ENCODE assay signal across 22 cellular contexts in the genomic region with DNA sequence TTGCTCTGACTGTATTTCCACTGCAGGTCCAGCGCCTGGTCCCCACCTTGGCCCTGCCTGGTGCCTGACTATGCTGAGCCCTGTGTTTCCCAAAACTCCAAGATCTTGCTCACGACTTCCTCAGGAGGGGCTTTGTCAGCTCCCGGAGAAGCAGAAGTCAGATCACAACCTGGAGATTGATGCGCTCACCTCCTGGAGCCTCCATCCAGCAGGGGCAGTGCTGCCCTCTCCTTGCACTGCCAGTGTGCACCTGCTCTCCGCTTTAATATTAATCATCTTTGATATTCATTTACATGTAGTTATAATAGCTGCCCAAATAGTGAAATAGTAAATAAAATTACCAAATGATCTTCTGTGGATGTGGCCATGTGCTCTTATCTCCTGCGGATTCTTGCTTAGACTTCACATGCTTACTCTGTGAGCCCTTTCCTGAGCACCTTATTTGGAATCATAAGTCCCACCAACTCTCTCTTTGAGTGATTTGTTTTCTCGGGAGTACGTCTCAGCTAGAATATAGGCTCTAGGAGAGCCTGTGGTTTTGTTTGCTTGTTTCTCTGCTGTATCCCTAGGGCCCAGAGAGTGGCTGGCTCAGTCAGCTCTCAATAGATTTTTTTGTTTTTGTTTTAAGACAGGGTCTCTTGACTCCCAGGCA. TPM values are rescaled to one million over a fixed set of nuclear protein-coding genes. Genes with fewer than 3 reads are reported as not detected.
DNase-seq lines count a peak whose midpoint lies in the region; ATAC-seq and TF ChIP-seq lines count a peak whose summit lies in the region.
"Had no signal": no experiment of that assay in that cellular context is flagged by ENCODE, and none has a peak within 500 bp of the region (broad histone marks: within the 10 kb centered on the region; RNA-seq: fewer than 3 reads in every experiment).

No MANE protein-coding gene starts in this region.

- H3K27ac ChIP-seq in HEK293 (ENCODE audit: extremely low read depth, low read depth, low read length) (peak overlapping the region; percentile 46; the same call in 1 of the 2 replicates), brain microvascular endothelial cell (no peak overlapping the region), neural progenitor cell (no peak overlapping the region), gastrocnemius medialis (no peak overlapping the region), thyroid gland (no peak overlapping the region)
- H3K27ac ChIP-seq: parathyroid adenoma, sigmoid colon, SJSA1, suprapubic skin had no signal

- CTCF ChIA-PET in HEK293 (lab: Yijun Ruan, JAX) = interaction anchor here (0.5 to 1.4 kb wide), 5 partner anchors 12 to 455 kb away, joined by 3 read pairs; no protein-coding TSS in a partner anchor

- H3K4me2 ChIP-seq in neural progenitor cell = no peak overlapping the region

- H3K4me3 ChIP-seq in HEK293 (ENCODE audit: low read depth, low read length) = no peak overlapping the region
- H3K4me3 ChIP-seq in brain microvascular endothelial cell (ENCODE audit: low read depth, low read length) = no peak overlapping the region
- H3K4me3 ChIP-seq in neural progenitor cell = no peak overlapping the region
- H3K4me3 ChIP-seq in gastrocnemius medialis = no peak overlapping the region
- no peak overlapping the region for H3K4me3 ChIP-seq in thyroid gland (replicated peaks in 1 of 3)
- H3K4me3 ChIP-seq: lung, sigmoid colon, SJSA1, suprapubic skin had no signal

- peaks cover 7 to 20% of the 10 kb centered on the region in 2 experiments; a peak in 2 of 3 replicates for H3K36me3 ChIP-seq in HEK293 (ENCODE audit: control insufficient read depth in 2 of 2, insufficient read depth in 1 of 2, low read length in 2 of 2)
- no peaks in the 10 kb centered on the region for H3K36me3 ChIP-seq in brain microvascular endothelial cell (replicated peaks)
- H3K36me3 ChIP-seq in neural progenitor cell = no peaks in the 10 kb centered on the region
- peaks cover 0 to 7% of the 10 kb centered on the region in 2 donors for H3K36me3 ChIP-seq in gastrocnemius medialis
- H3K36me3 ChIP-seq in thyroid gland = no peaks in the 10 kb centered on the region

- H3K4me3 Mint-ChIP-seq in activated T-cell treated with anti-CD3 and anti-CD28 coated beads, Interleukin-2, amount 50 U/mL, for 24 hours = no peak overlapping the region
- no peak overlapping the region for H3K4me3 Mint-ChIP-seq in activated T-cell treated with anti-CD3 and anti-CD28 coated beads, Interleukin-2, amount 50 U/mL, for 4 hours
- no peak overlapping the region for H3K4me3 Mint-ChIP-seq in neural progenitor cell
- H3K4me3 Mint-ChIP-seq: activated B cell treated with CpG ODN at 0.5 μM for 24 hours; activated naive CD8-positive, alpha-beta T cell treated with anti-CD3 and anti-CD28 coated beads, Interleukin-2, amount 50 U/mL, for 24 hours had no signal

- POLR2A ChIA-PET in HEK293 (lab: Yijun Ruan, JAX) = interaction anchor here (0.6 kb wide), 1 partner anchor 1513 kb away, joined by 4 read pairs; no protein-coding TSS in a partner anchor

- TF ChIP-seq CTCF in HEK293 (tag by site-specific recombination; IDR thresholded peaks at IDR 0.05) (no peak), brain microvascular endothelial cell (IDR thresholded peaks at IDR 0.05; ENCODE audit: low read depth, low read length, missing control alignments) (peak; percentile 19), neural progenitor cell (IDR thresholded peaks at IDR 0.05) (no peak), gastrocnemius medialis (IDR thresholded peaks at IDR 0.05 in 4 of 5, conservative IDR thresholded peaks at IDR 0.05 in 1 of 5) (no peak), thyroid gland (IDR thresholded peaks at IDR 0.05) (no peak)

- in situ Hi-C loops in brain microvascular endothelial cell (cut with HindIII; ENCODE audit: low pct_ligation_motif_present, low sequenced_read_pairs) = no loop called here
- in situ Hi-C loops in gastrocnemius medialis (cut with MboI; ENCODE audit: low sequenced_read_pairs in 4 of 4) = loop anchor here in 2 of 4 donors (25.0 kb wide), 2 partner anchors 112 to 337 kb away; a partner anchor contains a TSS

- ATAC-seq in activated T-cell treated with anti-CD3 and anti-CD28 coated beads, Interleukin-2, amount 50 U/mL, for 4 hours = no peak
- no peak for ATAC-seq in gastrocnemius medialis
- ATAC-seq: activated naive CD8-positive, alpha-beta T cell treated with anti-CD3 and anti-CD28 coated beads, Interleukin-2, amount 50 U/mL, for 24 hours had no signal

- 66% methylated on average over 8 of the region's 8 CpGs for WGBS in thyroid gland, 2 donors

- H3K4me1 ChIP-seq in HEK293 (ENCODE audit: control insufficient read depth, insufficient read depth, low read length) = peaks cover 7% of the 10 kb centered on the region
- no peaks in the 10 kb centered on the region for H3K4me1 ChIP-seq in neural progenitor cell
- peaks cover 15 to 17% of the 10 kb centered on the region in 2 donors for H3K4me1 ChIP-seq in gastrocnemius medialis
- peaks cover 10 to 23% of the 10 kb centered on the region in 2 donors for H3K4me1 ChIP-seq in thyroid gland

- H3K4me1 Mint-ChIP-seq in activated T-cell treated with anti-CD3 and anti-CD28 coated beads, Interleukin-2, amount 50 U/mL, for 24 hours (ENCODE audit: low read depth) = peaks cover 47% of the 10 kb centered on the region
- peaks cover 36% of the 10 kb centered on the region for H3K4me1 Mint-ChIP-seq in activated T-cell treated with anti-CD3 and anti-CD28 coated beads, Interleukin-2, amount 50 U/mL, for 4 hours (ENCODE audit: low read depth)
- peaks cover 13% of the 10 kb centered on the region for H3K4me1 Mint-ChIP-seq in neural progenitor cell

- H3K9me3 ChIP-seq in HEK293 (ENCODE audit: control insufficient read depth, insufficient read depth, low read depth, low read length) (no peaks in the 10 kb centered on the region), neural progenitor cell (ENCODE audit: low read depth) (no peaks in the 10 kb centered on the region), gastrocnemius medialis (no peaks in the 10 kb centered on the region), thyroid gland (no peaks in the 10 kb centered on the region)
- H3K9me3 ChIP-seq: sigmoid colon, SJSA1, suprapubic skin had no signal

- peaks cover 100% of the 10 kb centered on the region for H3K79me2 ChIP-seq in neural progenitor cell (ENCODE audit: low read depth)

- H3K27me3 Mint-ChIP-seq in activated T-cell treated with anti-CD3 and anti-CD28 coated beads, Interleukin-2, amount 50 U/mL, for 24 hours = no peaks in the 10 kb centered on the region
- H3K27me3 Mint-ChIP-seq in activated T-cell treated with anti-CD3 and anti-CD28 coated beads, Interleukin-2, amount 50 U/mL, for 4 hours (ENCODE audit: low read depth) = no peaks in the 10 kb centered on the region
- H3K27me3 Mint-ChIP-seq in neural progenitor cell (ENCODE audit: insufficient read depth, low read depth) = peaks cover 3% of the 10 kb centered on the region
- H3K27me3 Mint-ChIP-seq: activated B cell treated with CpG ODN at 0.5 μM for 24 hours; activated naive CD8-positive, alpha-beta T cell treated with anti-CD3 and anti-CD28 coated beads, Interleukin-2, amount 50 U/mL, for 24 hours had no signal

- intact Hi-C loops in gastrocnemius medialis (cut with DNase I; ENCODE audit: low total_unique reads) (no loop called here), thyroid gland (cut with DNase I) (no loop called here)

- H3K36me3 Mint-ChIP-seq in activated T-cell treated with anti-CD3 and anti-CD28 coated beads, Interleukin-2, amount 50 U/mL, for 24 hours (ENCODE audit: low read depth) = peaks cover 39% of the 10 kb centered on the region
- H3K36me3 Mint-ChIP-seq in activated T-cell treated with anti-CD3 and anti-CD28 coated beads, Interleukin-2, amount 50 U/mL, for 4 hours (ENCODE audit: insufficient read depth) = peaks cover 13% of the 10 kb centered on the region
- H3K36me3 Mint-ChIP-seq in neural progenitor cell = peaks cover 32% of the 10 kb centered on the region

- no peak overlapping the region for H2AFZ ChIP-seq in neural progenitor cell (replicated peaks)
- H2AFZ ChIP-seq: parathyroid adenoma had no signal

- TF ChIP-seq POLR2A in gastrocnemius medialis (IDR thresholded peaks at IDR 0.05) (no peak), thyroid gland (IDR thresholded peaks at IDR 0.05) (no peak)

- H3K27me3 ChIP-seq in brain microvascular endothelial cell (replicated peaks) = no peaks in the 10 kb centered on the region
- H3K27me3 ChIP-seq in neural progenitor cell = no peaks in the 10 kb centered on the region
- H3K27me3 ChIP-seq in gastrocnemius medialis = no peaks in the 10 kb centered on the region
- H3K27me3 ChIP-seq in thyroid gland = no peaks in the 10 kb centered on the region
- H3K27me3 ChIP-seq: sigmoid colon, SJSA1, suprapubic skin had no signal

- peaks cover 72% of the 10 kb centered on the region for H4K20me1 ChIP-seq in neural progenitor cell (ENCODE audit: low read depth)

- no peak overlapping the region for H3K9ac ChIP-seq in neural progenitor cell
- H3K9ac ChIP-seq: parathyroid adenoma had no signal

- H3F3A ChIP-seq in neural progenitor cell (ENCODE audit: low read depth) = no peaks in the 10 kb centered on the region

- no peaks in the 10 kb centered on the region for H3K9me3 Mint-ChIP-seq in activated T-cell treated with anti-CD3 and anti-CD28 coated beads, Interleukin-2, amount 50 U/mL, for 24 hours
- H3K9me3 Mint-ChIP-seq in activated T-cell treated with anti-CD3 and anti-CD28 coated beads, Interleukin-2, amount 50 U/mL, for 4 hours = no peaks in the 10 kb centered on the region
- H3K9me3 Mint-ChIP-seq in neural progenitor cell = peaks cover 8% of the 10 kb centered on the region
- H3K9me3 Mint-ChIP-seq: activated B cell treated with CpG ODN at 0.5 μM for 24 hours; activated naive CD8-positive, alpha-beta T cell treated with anti-CD3 and anti-CD28 coated beads, Interleukin-2, amount 50 U/mL, for 24 hours had no signal

- peak overlapping the region; percentile 77 for H3K27ac Mint-ChIP-seq in activated T-cell treated with anti-CD3 and anti-CD28 coated beads, Interleukin-2, amount 50 U/mL, for 24 hours
- H3K27ac Mint-ChIP-seq in neural progenitor cell = peak overlapping the region; percentile 5
- H3K27ac Mint-ChIP-seq: activated B cell treated with CpG ODN at 0.5 μM for 24 hours had no signal

- peak; percentile 22 for DNase-seq in activated T-cell treated with anti-CD3 and anti-CD28 coated beads, Interleukin-2, amount 50 U/mL, for 24 hours
- DNase-seq in activated T-cell treated with anti-CD3 and anti-CD28 coated beads, Interleukin-2, amount 50 U/mL, for 4 hours = no peak
- no peak for DNase-seq in brain microvascular endothelial cell
- DNase-seq in neural progenitor cell (ENCODE audit: low spot score) = no peak
- no peak for DNase-seq in gastrocnemius medialis
- DNase-seq in SK-N-DZ (ENCODE audit: low spot score) = no peak
- no peak for DNase-seq in thyroid gland
- DNase-seq: activated B cell treated with CpG ODN at 0.5 μM for 24 hours; activated naive CD8-positive, alpha-beta T cell treated with anti-CD3 and anti-CD28 coated beads, Interleukin-2, amount 50 U/mL, for 24 hours; C1 segment of cervical spinal cord; dermis blood vessel endothelial cell; hippocampal formation; MM.1S; NCI-H1694 treated with DMSO at 0.1 percent for 48 hours; NCI-H2227 treated with DMSO at 0.1 percent for 48 hours; NCI-H82; sigmoid colon had no signal

RNA-seq across cellular contexts. Expression of a gene that starts 17.4 kb away (rescaled TPM):
- total RNA-seq in activated T-cell treated with anti-CD3 and anti-CD28 coated beads, Interleukin-2, amount 50 U/mL, for 4 hours = 10 to 100 TPM; 24.5 to 27.5 (median 26.9) TPM
- total RNA-seq in neural progenitor cell (ENCODE audit: low replicate concordance) = 29.1 and 30.7 TPM in 2 replicates
- total RNA-seq in gastrocnemius medialis = 10 to 100 TPM; 14.4 to 16.3 (median 15.1) TPM
- polyA plus RNA-seq in SK-N-DZ (2014; cell fraction: cytosol; rRNA removed) = 18.7 and 19.6 TPM in 2 replicates
- polyA plus RNA-seq in SK-N-DZ (2014; cell fraction: nucleus; rRNA removed) = 11.8 and 19.5 TPM in 2 replicates
- total RNA-seq in thyroid gland = 10 to 100 TPM; 27.3 to 46.7 (median 28.0) TPM

RNA-seq across cellular contexts. Expression of a gene that starts 43.8 kb away (rescaled TPM):
- 1 to 10 TPM in 1 of 3 donors, under 1 TPM in 2; 0.37 to 2.3 (median 0.61) TPM for total RNA-seq in activated T-cell treated with anti-CD3 and anti-CD28 coated beads, Interleukin-2, amount 50 U/mL, for 4 hours
- 0.81 TPM in 1 of 2 replicates, not detected in the other for total RNA-seq in neural progenitor cell (ENCODE audit: low replicate concordance)
- total RNA-seq in gastrocnemius medialis = 10 to 100 TPM in 1 of 4 donors, 1 to 10 TPM in 3; 1.7 to 12.6 (median 5.6) TPM
- polyA plus RNA-seq in SK-N-DZ (2014; cell fraction: cytosol; rRNA removed) = not detected in 2 replicates
- polyA plus RNA-seq in SK-N-DZ (2014; cell fraction: nucleus; rRNA removed) = 4.2 and 9.1 TPM in 2 replicates
- 10 to 100 TPM in 2 of 4 donors, 1 to 10 TPM in 2; 6.4 to 28.2 (median 15.9) TPM for total RNA-seq in thyroid gland

RNA-seq across cellular contexts. Expression of a gene that starts 51.2 kb away (rescaled TPM):
- 100 to 1,000 TPM; 630 to 693 (median 634) TPM for total RNA-seq in activated T-cell treated with anti-CD3 and anti-CD28 coated beads, Interleukin-2, amount 50 U/mL, for 4 hours
- total RNA-seq in neural progenitor cell (ENCODE audit: low replicate concordance) = 301 and 403 TPM in 2 replicates
- total RNA-seq in gastrocnemius medialis = 100 to 1,000 TPM; 141 to 306 (median 275) TPM
- polyA plus RNA-seq in SK-N-DZ (2014; cell fraction: cytosol; rRNA removed) = 272 and 278 TPM in 2 replicates
- polyA plus RNA-seq in SK-N-DZ (2014; cell fraction: nucleus; rRNA removed) = 116 and 122 TPM in 2 replicates
- total RNA-seq in thyroid gland = 100 to 1,000 TPM; 561 to 949 (median 856) TPM

RNA-seq across cellular contexts. Expression of a gene that starts 56.7 kb away (rescaled TPM):
- total RNA-seq in activated T-cell treated with anti-CD3 and anti-CD28 coated beads, Interleukin-2, amount 50 U/mL, for 4 hours = 10 to 100 TPM; 43.6 to 63.7 (median 54.5) TPM
- 32.1 and 52.9 TPM in 2 replicates for total RNA-seq in neural progenitor cell (ENCODE audit: low replicate concordance)
- total RNA-seq in gastrocnemius medialis = 10 to 100 TPM; 28.3 to 86.0 (median 61.4) TPM
- 112 and 113 TPM in 2 replicates for polyA plus RNA-seq in SK-N-DZ (2014; cell fraction: cytosol; rRNA removed)
- 255 and 338 TPM in 2 replicates for polyA plus RNA-seq in SK-N-DZ (2014; cell fraction: nucleus; rRNA removed)
- 100 to 1,000 TPM in 2 of 4 donors, 10 to 100 TPM in 2; 83.6 to 108 (median 102) TPM for total RNA-seq in thyroid gland
